15 cellular contexts compared by ENCODE assay signal in genomic region chr17:13429201-13429600, GRCh38.
DNase-seq lines count a peak whose midpoint lies in the region; ATAC-seq, FAIRE-seq and TF ChIP-seq lines count a peak whose summit lies in the region.
"Had no signal": no experiment of that assay in that cellular context is flagged by ENCODE, and none has a peak within 500 bp of the region (broad histone marks: within the 10 kb centered on the region; RNA-seq: fewer than 3 reads in every experiment).

No MANE protein-coding gene starts in this region.

- H3K27me3 ChIP-seq in AG04450 (ENCODE audit: control insufficient read depth, insufficient read depth, low read length) (no peaks in the 10 kb centered on the region), K562 (ENCODE audit: control insufficient read depth in 2 of 2, insufficient read depth in 2 of 2, low read length in 2 of 2) (no peaks in the 10 kb centered on the region)
- H3K27me3 ChIP-seq: suprapubic skin had no signal

- no peaks in the 10 kb centered on the region for H3K9me1 ChIP-seq in K562 (ENCODE audit: control insufficient read depth, insufficient read depth, low read length)

- BruUV-seq in K562 (replicated peaks; lab: Mats Ljungman, UMichigan) = no TSS peak

- H2AFZ ChIP-seq in K562 (ENCODE audit: low read depth, low read length) = no peak overlapping the region

- no peaks in the 10 kb centered on the region for H3K36me3 ChIP-seq in K562 (ENCODE audit: control insufficient read depth, insufficient read depth, low read length)
- H3K36me3 ChIP-seq: suprapubic skin had no signal

- in situ Hi-C loops in K562 (cut with MboI) = no loop called here

- intact Hi-C loops in K562 (cut with micrococcal nuclease) = no loop called here

- no peak for TF ChIP-seq POLR2A in K562 (conservative IDR thresholded peaks at IDR 0.05)

- H3K27ac ChIP-seq in AG04450 (ENCODE audit: low read depth, low read length) (peak overlapping the region; percentile 25), K562 (ENCODE audit: extremely low read depth, low read depth, low read length) (no peak overlapping the region)
- H3K27ac ChIP-seq: C4-2B, suprapubic skin had no signal

- TF ChIP-seq RAD21 in K562 (CRISPR knock-in tag; conservative IDR thresholded peaks at IDR 0.05 in 1 of 2, IDR thresholded peaks at IDR 0.05 in 1 of 2) = no peak

- no peak overlapping the region for H3K9ac ChIP-seq in K562 (ENCODE audit: insufficient read depth in 1 of 2, low read depth in 2 of 2, low read length in 2 of 2)

- no peaks in the 10 kb centered on the region; a peak in 1 of 5 replicates for H3K4me1 ChIP-seq in K562 (replicated peaks in 1 of 2; ENCODE audit: control insufficient read depth in 2 of 2, insufficient read depth in 2 of 2, low read length in 2 of 2)
- H3K4me1 ChIP-seq: suprapubic skin had no signal

- ATAC-seq in K562 = no peak
- ATAC-seq: HCT116, left ventricle myocardium superior had no signal

- no peak for TF ChIP-seq EP300 in K562 (IDR thresholded peaks at IDR 0.05; ENCODE audit: low read length)

- H3K9me3 ChIP-seq in AG04450 (ENCODE audit: control insufficient read depth, insufficient read depth, low read length) (no peaks in the 10 kb centered on the region), K562 (replicated peaks; ENCODE audit: control insufficient read depth, insufficient read depth, low read depth, low read length) (no peaks in the 10 kb centered on the region)
- H3K9me3 ChIP-seq: suprapubic skin had no signal

- TF ChIP-seq CTCF in AG04450 (IDR thresholded peaks at IDR 0.05; ENCODE audit: low read depth, low read length) (no peak), K562 (IDR thresholded peaks at IDR 0.05 in 2 of 3, conservative IDR thresholded peaks at IDR 0.05 in 1 of 3; ENCODE audit: insufficient read depth in 2 of 3, low read depth in 1 of 3, low read length in 3 of 3) (no peak)

- no peak overlapping the region for H3K4me2 ChIP-seq in K562 (ENCODE audit: insufficient read depth, low read length)

- DNase-seq in AG04450 (ENCODE audit: low read depth, low spot score) = peak; percentile 78
- peak; percentile 10 for DNase-seq in HPDE6-E6E7 (ENCODE audit: extremely low spot score)
- DNase-seq in K562 (ENCODE audit: extremely low read depth in 1 of 4, low spot score in 3 of 4) = no peak
- peak; percentile 56 for DNase-seq in myocyte (ENCODE audit: low read depth)
- no peak for DNase-seq in activated CD4-positive, alpha-beta T cell treated with anti-CD3 and anti-CD28 coated beads, Interleukin-2, amount 50 U/mL, for 1 hour
- no peak for DNase-seq in NK-92 (lab: John Stamatoyannopoulos, UW; ENCODE audit: unreplicated experiment)
- DNase-seq in stimulated activated CD4-positive, alpha-beta T cell treated with anti-CD3 and anti-CD28 coated beads, Interleukin-2, amount 100 ng/mL, for 24 hours = no peak
- DNase-seq in NCI-H526 (lab: John Stamatoyannopoulos, UW) = no peak
- DNase-seq: activated gamma-delta T cell, glutamatergic neuron, left ventricle myocardium superior had no signal

- FAIRE-seq in K562 (lab: Jason Lieb, UNC) = no peak
- FAIRE-seq: colon had no signal

- H3K4me3 ChIP-seq in AG04450 (ENCODE audit: low read depth, low read length) (no peak overlapping the region), K562 (no peak overlapping the region)
- H3K4me3 ChIP-seq: suprapubic skin had no signal

- CTCF ChIA-PET in AG04450 (lab: Charles Lee) = no interaction called here
- CTCF ChIA-PET in K562 (lab: Yijun Ruan, JAX; ENCODE audit: low intra/inter-chr PET ratio) = no interaction called here

- 21% methylated on average over 5 of the region's 5 CpGs for WGBS in K562 (ENCODE audit: insufficient coverage, low coverage, missing lambda C conversion rate)

- H3K79me2 ChIP-seq in K562 (ENCODE audit: control insufficient read depth, insufficient read depth, low read length) = no peaks in the 10 kb centered on the region

- POLR2A ChIA-PET in AG04450 (lab: Yijun Ruan, JAX) (no interaction called here), K562 (lab: Yijun Ruan, JAX) (interaction anchor here (0.8 kb wide), 1 partner anchor 7 kb away, joined by 3 read pairs; no protein-coding TSS in a partner anchor)

- no peaks in the 10 kb centered on the region for H4K20me1 ChIP-seq in K562 (replicated peaks; ENCODE audit: control insufficient read depth, insufficient read depth, low read length)

TF ChIP-seq in K562, 482 proteins besides CTCF, POLR2A, EP300 and RAD21:
- no peak for TF ChIP-seq HDAC8 (tag; IDR thresholded peaks at IDR 0.05)
- TF ChIP-seq SMARCA4 (IDR thresholded peaks at IDR 0.05) = no peak
- TF ChIP-seq RCOR1 (IDR thresholded peaks at IDR 0.05; ENCODE audit: borderline replicate concordance in 1 of 2, low read depth in 2 of 2, low read length in 2 of 2) = peak in 1 of 2 experiments; percentile 77; a peak in 2 of 4 replicates
- TF ChIP-seq KDM1A (IDR thresholded peaks at IDR 0.05) = peak; percentile 46 to 56; a peak in 2 of 4 replicates
TF ChIP-seq in K562: peak in this region for 2.

Comparison
In these comparisons a context has a peak if more than half of its experiments do, and no peak if none do; other contexts are left out.
1. DNase-seq: peak in AG04450 (single experiment), HPDE6-E6E7 (single experiment) and myocyte (single experiment); none in K562 (0 of 4), activated CD4-positive, alpha-beta T cell treated with anti-CD3 and anti-CD28 coated beads, Interleukin-2, amount 50 U/mL, for 1 hour (single experiment), NK-92 (single experiment), stimulated activated CD4-positive, alpha-beta T cell treated with anti-CD3 and anti-CD28 coated beads, Interleukin-2, amount 100 ng/mL, for 24 hours (0 of 2) and NCI-H526 (0 of 2).